ENCODE assay signal across 11 cellular contexts in the genomic region with DNA sequence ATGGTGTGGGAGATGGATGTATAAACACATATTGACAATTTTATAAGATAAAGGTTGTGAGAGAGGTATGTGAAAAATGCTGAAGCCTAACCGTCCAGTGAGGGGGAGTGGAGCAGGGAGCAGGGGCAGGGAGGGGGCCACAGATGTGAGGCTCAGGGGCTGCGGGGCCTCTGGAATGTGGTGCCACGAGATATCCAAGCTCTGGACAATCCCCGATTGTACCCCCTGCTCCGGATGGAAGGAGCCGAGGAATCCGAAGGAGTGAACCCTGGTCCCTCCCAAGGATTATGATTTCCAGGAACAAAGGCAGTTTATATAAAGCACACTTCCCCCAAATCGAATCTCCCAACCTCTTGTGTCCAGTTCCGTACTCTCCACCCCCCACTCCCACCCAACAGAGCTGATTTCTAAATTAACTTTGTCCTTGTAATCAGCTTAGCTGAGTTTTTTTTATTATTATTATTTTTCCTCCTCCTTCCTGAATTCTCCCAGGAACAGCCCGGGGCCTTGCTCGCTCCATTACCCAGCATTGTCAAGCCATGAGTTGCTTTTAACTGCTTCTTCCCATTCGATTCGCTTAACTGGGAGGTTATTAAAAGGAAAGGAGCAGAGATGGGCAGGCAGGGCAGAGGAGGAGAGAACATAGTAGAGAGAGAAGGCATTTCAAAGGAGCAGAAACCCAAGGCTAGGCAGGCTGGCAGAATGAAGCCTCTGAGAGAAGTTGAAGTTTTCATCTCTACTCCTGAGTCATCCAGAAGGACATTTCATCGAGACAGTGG. TPM values are rescaled to one million over a fixed set of nuclear protein-coding genes. Genes with fewer than 3 reads are reported as not detected.
DNase-seq lines count a peak whose midpoint lies in the region; ATAC-seq, FAIRE-seq and TF ChIP-seq lines count a peak whose summit lies in the region.
"Had no signal": no experiment of that assay in that cellular context is flagged by ENCODE, and none has a peak within 500 bp of the region (broad histone marks: within the 10 kb centered on the region; RNA-seq: fewer than 3 reads in every experiment).

No MANE protein-coding gene starts in this region.

- DNase-seq in breast epithelium (ENCODE audit: low spot score in 2 of 2) = no peak
- peak; percentile 90 for DNase-seq in kidney tubule cell (ENCODE audit: low spot score)
- DNase-seq in tibial artery = peak in 1 of 2 donors; percentile 44
- no peak for DNase-seq in D721Med (ENCODE audit: insufficient read length, low spot score)
- DNase-seq in HEK293T (ENCODE audit: extremely low spot score) = no peak
- no peak for DNase-seq in activated gamma-delta T cell (lab: John Stamatoyannopoulos, UW)
- DNase-seq: activated naive CD4-positive, alpha-beta T cell treated with anti-CD3 and anti-CD28 coated beads, Interleukin-2, amount 50 U/mL, for 16 hours; stimulated activated naive CD8-positive, alpha-beta T cell treated with anti-CD3 and anti-CD28 coated beads, Interleukin-15, amount 100 ng/mL, for 72 hours; T-helper 9 cell had no signal

- ATAC-seq in HG03457 (IDR thresholded peaks at IDR 0.05; ENCODE audit: unreplicated experiment) = no peak
- ATAC-seq: stimulated activated naive CD8-positive, alpha-beta T cell treated with anti-CD3 and anti-CD28 coated beads, Interleukin-15, amount 100 ng/mL, for 72 hours had no signal

- 71% methylated on average over 14 of the region's 14 CpGs for WGBS in HUES64

- H3K9me3 ChIP-seq in HUES64 (ENCODE audit: insufficient read depth, low read depth, low read length) = no peaks in the 10 kb centered on the region
- H3K9me3 ChIP-seq in breast epithelium = no peaks in the 10 kb centered on the region
- no peaks in the 10 kb centered on the region for H3K9me3 ChIP-seq in tibial artery

- H3K36me3 ChIP-seq in HUES64 (ENCODE audit: insufficient read depth, low read length) (peaks cover 4% of the 10 kb centered on the region; the same call in 1 of the 2 replicates), breast epithelium (no peaks in the 10 kb centered on the region), tibial artery (no peaks in the 10 kb centered on the region)

- TF ChIP-seq CTCF in breast epithelium (IDR thresholded peaks at IDR 0.05) (no peak), tibial artery (IDR thresholded peaks at IDR 0.05) (no peak), D721Med (IDR thresholded peaks at IDR 0.05; ENCODE audit: insufficient read depth, missing control alignments) (no peak)

- no peak overlapping the region for H3K4me3 ChIP-seq in HUES64 (ENCODE audit: low read length)
- H3K4me3 ChIP-seq in breast epithelium = peak overlapping the region in 1 of 3 donors; percentile 33
- peak overlapping the region in 1 of 2 donors; percentile 10 for H3K4me3 ChIP-seq in tibial artery

- no peaks in the 10 kb centered on the region for H3K27me3 ChIP-seq in HUES64 (ENCODE audit: insufficient read depth, low read length)
- no peaks in the 10 kb centered on the region for H3K27me3 ChIP-seq in breast epithelium
- no peaks in the 10 kb centered on the region for H3K27me3 ChIP-seq in tibial artery

- no peak for FAIRE-seq in D721Med (lab: Jason Lieb, UNC)

- POLR2A ChIA-PET in HEK293T (lab: Yijun Ruan, JAX) = interaction anchor here (1.0 to 1.1 kb wide), 2 partner anchors 10 to 32 kb away, joined by 3 read pairs; no protein-coding TSS in a partner anchor

- CTCF ChIA-PET in HEK293T (lab: Yijun Ruan, JAX) = interaction anchor here (0.6 to 2.1 kb wide), 7 partner anchors 11 to 122 kb away, joined by 3 to 14 read pairs (median 4); no protein-coding TSS in a partner anchor

- peak overlapping the region; percentile 68 for H3K27ac ChIP-seq in HUES64 (ENCODE audit: low read depth, low read length)
- H3K27ac ChIP-seq in breast epithelium = peak overlapping the region; percentile 66 to 90
- H3K27ac ChIP-seq in tibial artery = peak overlapping the region; percentile 90 to 94

- intact Hi-C loops in breast epithelium (cut with DNase I; ENCODE audit: low total_unique reads) = no loop called here
- intact Hi-C loops in tibial artery (cut with DNase I; ENCODE audit: low total_unique reads) = no loop called here

- TF ChIP-seq POLR2A in breast epithelium (IDR thresholded peaks at IDR 0.05) = no peak

- peaks cover 57% of the 10 kb centered on the region for H3K4me1 ChIP-seq in HUES64 (ENCODE audit: insufficient read depth, low read length)
- peaks cover 0 to 13% of the 10 kb centered on the region in 2 donors for H3K4me1 ChIP-seq in breast epithelium
- H3K4me1 ChIP-seq in tibial artery = peaks cover 17 to 100% (median 97%) of the 10 kb centered on the region in 4 donors

- H3K9ac ChIP-seq in HUES64 (ENCODE audit: low read depth, low read length) = peak overlapping the region; percentile 6; the same call in 1 of the 2 replicates

TF ChIP-seq in HEK293T, 16 proteins besides CTCF, POLR2A, EP300 and RAD21:
- no peak for TF ChIP-seq NFRKB (IDR thresholded peaks at IDR 0.05)

RNA-seq across cellular contexts. Expression of a gene that starts 9.4 kb away (rescaled TPM):
- 26.1 TPM for polyA plus RNA-seq in HUES64 (2013, experiment 1 of 2)
- 30.6 TPM for polyA plus RNA-seq in HUES64 (2013, experiment 2 of 2)
- total RNA-seq in breast epithelium = 10 to 100 TPM; 26.1 to 55.5 (median 34.1) TPM
